Comparison of ENCODE assay signal across 32 cellular contexts in genomic region chr2:187407407-187408084, GRCh38. TPM values are rescaled to one million over a fixed set of nuclear protein-coding genes. Genes with fewer than 3 reads are reported as not detected.
"Had no signal": no experiment of that assay in that cellular context is flagged by ENCODE, and none has a peak within 500 bp of the region (broad histone marks: within the 10 kb centered on the region; RNA-seq: fewer than 3 reads in every experiment).

No MANE protein-coding gene starts in this region.

- H3K4me3 ChIP-seq: PC-9, SK-N-MC had no signal

- FAIRE-seq: bronchial epithelial cell had no signal

- H3K4me2 ChIP-seq: PC-9 had no signal

- H3K27me3 Mint-ChIP-seq: activated CD4-positive, alpha-beta T cell treated with anti-CD3 and anti-CD28 coated beads, Interleukin-2, amount 10 ng/mL, durations not matched to agents 24 days and 14 days; activated CD8-positive, alpha-beta T cell treated with anti-CD3 and anti-CD28 coated beads for 36 hours; activated naive CD8-positive, alpha-beta T cell; activated naive CD8-positive, alpha-beta T cell treated with anti-CD3 and anti-CD28 coated beads, Interleukin-2, amount 50 U/mL, for 24 hours; activated T-helper 17 cell treated with anti-CD3 and anti-CD28 coated beads, Interleukin-2, amount 50 U/mL, for 72 hours; brain had no signal

- H3K9me3 Mint-ChIP-seq: activated CD4-positive, alpha-beta T cell treated with anti-CD3 and anti-CD28 coated beads, Interleukin-2, amount 10 ng/mL, durations not matched to agents 24 days and 14 days; activated CD8-positive, alpha-beta T cell treated with anti-CD3 and anti-CD28 coated beads for 36 hours; activated naive CD8-positive, alpha-beta T cell treated with anti-CD3 and anti-CD28 coated beads, Interleukin-2, amount 50 U/mL, for 24 hours; activated T-cell treated with anti-CD3 and anti-CD28 coated beads, Interleukin-2, amount 50 U/mL, for 72 hours had no signal

- H3K36me3 Mint-ChIP-seq: activated naive CD8-positive, alpha-beta T cell had no signal

- H2AFZ ChIP-seq: PC-9 had no signal

- H3K36me3 ChIP-seq: WERI-Rb-1 had no signal

- H3K27ac Mint-ChIP-seq: activated CD4-positive, alpha-beta T cell treated with anti-CD3 and anti-CD28 coated beads, Interleukin-2, amount 10 ng/mL, durations not matched to agents 24 days and 14 days; activated CD8-positive, alpha-beta T cell treated with anti-CD3 and anti-CD28 coated beads for 36 hours; activated naive CD8-positive, alpha-beta T cell; activated naive CD8-positive, alpha-beta T cell treated with anti-CD3 and anti-CD28 coated beads, Interleukin-2, amount 50 U/mL, for 24 hours; activated T-cell treated with anti-CD3 and anti-CD28 coated beads, Interleukin-2, amount 50 U/mL, for 72 hours; activated T-helper 17 cell treated with anti-CD3 and anti-CD28 coated beads, Interleukin-2, amount 50 U/mL, for 72 hours; brain had no signal

- H3K4me1 Mint-ChIP-seq: activated CD4-positive, alpha-beta T cell treated with anti-CD3 and anti-CD28 coated beads, Interleukin-2, amount 10 ng/mL, durations not matched to agents 24 days and 14 days; activated naive CD8-positive, alpha-beta T cell treated with anti-CD3 and anti-CD28 coated beads, Interleukin-2, amount 50 U/mL, for 24 hours; activated T-helper 17 cell treated with anti-CD3 and anti-CD28 coated beads, Interleukin-2, amount 50 U/mL, for 72 hours had no signal

- H3K4me3 Mint-ChIP-seq: activated CD4-positive, alpha-beta T cell treated with anti-CD3 and anti-CD28 coated beads, Interleukin-2, amount 10 ng/mL, durations not matched to agents 24 days and 14 days; activated CD8-positive, alpha-beta T cell treated with anti-CD3 and anti-CD28 coated beads for 36 hours; activated naive CD8-positive, alpha-beta T cell; activated naive CD8-positive, alpha-beta T cell treated with anti-CD3 and anti-CD28 coated beads, Interleukin-2, amount 50 U/mL, for 24 hours; activated T-cell treated with anti-CD3 and anti-CD28 coated beads, Interleukin-2, amount 50 U/mL, for 72 hours; activated T-helper 17 cell treated with anti-CD3 and anti-CD28 coated beads, Interleukin-2, amount 50 U/mL, for 72 hours; brain had no signal

- ATAC-seq: activated CD8-positive, alpha-beta T cell treated with anti-CD3 and anti-CD28 coated beads for 36 hours; activated naive CD8-positive, alpha-beta T cell treated with anti-CD3 and anti-CD28 coated beads, Interleukin-2, amount 50 U/mL, for 24 hours; activated T-cell treated with anti-CD3 and anti-CD28 coated beads, Interleukin-2, amount 50 U/mL, for 72 hours; activated T-helper 17 cell treated with anti-CD3 and anti-CD28 coated beads, Interleukin-2, amount 50 U/mL, for 72 hours had no signal

- H3K27ac ChIP-seq: PC-9, RWPE1, WERI-Rb-1 had no signal

- DNase-seq: activated CD4-positive, alpha-beta T cell treated with anti-CD3 and anti-CD28 coated beads, Interleukin-2, amount 10 ng/mL, durations not matched to agents 24 days and 14 days; activated CD4-positive, alpha-beta T cell treated with anti-CD3 and anti-CD28 coated beads, Interleukin-2, amount 50 U/mL, for 4 hours; activated CD8-positive, alpha-beta T cell treated with anti-CD3 and anti-CD28 coated beads for 36 hours; activated effector memory CD4-positive, alpha-beta T cell treated with anti-CD3 and anti-CD28 coated beads, Interleukin-2, amount 50 U/mL, for 16 hours; activated naive CD4-positive, alpha-beta T cell treated with Interleukin-2 at 50 U/mL for 16 hours; activated naive CD8-positive, alpha-beta T cell treated with anti-CD3 and anti-CD28 coated beads, Interleukin-2, amount 50 U/mL, for 24 hours; activated T-cell treated with anti-CD3 and anti-CD28 coated beads, Interleukin-2, amount 50 U/mL, for 1 hour; activated T-cell treated with anti-CD3 and anti-CD28 coated beads, Interleukin-2, amount 50 U/mL, for 72 hours; anterior cingulate cortex; caudate nucleus; NCI-H1092 treated with DMSO at 0.1 percent for 48 hours; NCI-H1417; NCI-H146; NCI-H187; NCI-H2029 treated with DMSO at 0.1 percent for 48 hours; NCI-H2107; NCI-H2171; NCI-H510A; NCI-H526; NCI-H748 treated with DMSO at 0.1 percent for 48 hours; NK-92 treated with Interleukin-12 subunit alpha and Interleukin-12 subunit beta, amount 100 ng/mL, for 24 hours; PC-9; Right ventricle myocardium superior; T1000; WERI-Rb-1 had no signal

RNA-seq across cellular contexts. Expression of gene CALCRL, which starts 40.5 kb away (rescaled TPM):
- total RNA-seq: OCI-LY7 had no signal
